Comparison of ENCODE assay signal across 1 cellular context in the genomic region with DNA sequence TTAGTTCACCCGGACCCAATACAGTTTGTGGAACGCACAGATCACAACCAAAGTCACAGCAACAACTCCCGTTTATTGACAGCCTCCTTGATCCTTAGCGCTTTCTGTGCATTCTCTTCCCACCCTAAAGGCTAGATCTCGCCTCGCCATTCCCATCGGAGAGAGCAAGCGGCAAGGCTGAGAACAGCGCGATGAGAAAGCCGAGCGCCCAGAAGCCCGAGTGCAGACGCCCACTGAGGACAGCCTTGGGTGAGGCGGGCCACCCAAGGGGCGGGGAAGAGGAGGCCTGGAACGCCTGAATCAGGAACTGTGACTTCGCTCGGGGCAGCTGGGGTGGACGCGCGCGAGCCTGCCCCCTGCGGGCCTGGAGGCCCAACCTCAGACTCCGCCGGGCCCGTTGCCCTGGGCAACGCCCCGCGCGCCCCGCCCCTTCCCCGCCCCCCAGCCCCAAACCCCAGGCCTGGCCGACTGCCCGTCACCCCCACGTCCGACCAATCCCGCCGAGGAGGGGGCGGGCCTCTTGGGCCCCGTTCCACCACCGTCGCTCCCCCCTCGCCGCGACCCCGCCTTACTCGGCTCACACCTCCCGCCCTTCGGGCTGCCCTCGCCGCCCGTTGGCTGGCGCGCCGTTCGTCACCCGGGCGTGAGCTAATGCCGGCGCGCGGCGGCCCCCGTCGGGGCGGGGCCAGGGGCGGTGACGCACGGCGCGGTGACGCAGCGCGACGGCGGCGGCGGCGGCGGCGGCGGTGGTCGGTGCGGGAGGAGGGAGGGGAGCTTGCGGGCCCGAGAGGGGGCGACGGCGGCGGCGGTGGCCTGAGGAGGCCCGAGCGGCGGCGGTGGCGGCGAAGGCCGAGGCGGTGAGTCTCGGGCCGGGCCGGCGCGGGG.
TF ChIP-seq lines count a peak whose summit lies in the region.

A gene with protein sequence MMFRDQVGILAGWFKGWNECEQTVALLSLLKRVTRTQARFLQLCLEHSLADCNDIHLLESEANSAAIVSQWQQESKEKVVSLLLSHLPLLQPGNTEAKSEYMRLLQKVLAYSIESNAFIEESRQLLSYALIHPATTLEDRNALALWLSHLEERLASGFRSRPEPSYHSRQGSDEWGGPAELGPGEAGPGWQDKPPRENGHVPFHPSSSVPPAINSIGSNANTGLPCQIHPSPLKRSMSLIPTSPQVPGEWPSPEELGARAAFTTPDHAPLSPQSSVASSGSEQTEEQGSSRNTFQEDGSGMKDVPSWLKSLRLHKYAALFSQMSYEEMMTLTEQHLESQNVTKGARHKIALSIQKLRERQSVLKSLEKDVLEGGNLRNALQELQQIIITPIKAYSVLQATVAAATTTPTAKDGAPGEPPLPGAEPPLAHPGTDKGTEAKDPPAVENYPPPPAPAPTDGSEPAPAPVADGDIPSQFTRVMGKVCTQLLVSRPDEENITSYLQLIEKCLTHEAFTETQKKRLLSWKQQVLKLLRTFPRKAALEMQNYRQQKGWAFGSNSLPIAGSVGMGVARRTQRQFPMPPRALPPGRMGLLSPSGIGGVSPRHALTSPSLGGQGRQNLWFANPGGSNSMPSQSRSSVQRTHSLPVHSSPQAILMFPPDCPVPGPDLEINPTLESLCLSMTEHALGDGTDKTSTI (plus strand): TSS at position 702 of the 885 bp plus-strand sequence. CDS start 14,473 bp downstream, outside the sequence.

TF ChIP-seq in HepG2, 621 proteins besides CTCF, POLR2A, EP300 and RAD21 (continued from another document and continues in another):
- TF ChIP-seq, protein P1, sequence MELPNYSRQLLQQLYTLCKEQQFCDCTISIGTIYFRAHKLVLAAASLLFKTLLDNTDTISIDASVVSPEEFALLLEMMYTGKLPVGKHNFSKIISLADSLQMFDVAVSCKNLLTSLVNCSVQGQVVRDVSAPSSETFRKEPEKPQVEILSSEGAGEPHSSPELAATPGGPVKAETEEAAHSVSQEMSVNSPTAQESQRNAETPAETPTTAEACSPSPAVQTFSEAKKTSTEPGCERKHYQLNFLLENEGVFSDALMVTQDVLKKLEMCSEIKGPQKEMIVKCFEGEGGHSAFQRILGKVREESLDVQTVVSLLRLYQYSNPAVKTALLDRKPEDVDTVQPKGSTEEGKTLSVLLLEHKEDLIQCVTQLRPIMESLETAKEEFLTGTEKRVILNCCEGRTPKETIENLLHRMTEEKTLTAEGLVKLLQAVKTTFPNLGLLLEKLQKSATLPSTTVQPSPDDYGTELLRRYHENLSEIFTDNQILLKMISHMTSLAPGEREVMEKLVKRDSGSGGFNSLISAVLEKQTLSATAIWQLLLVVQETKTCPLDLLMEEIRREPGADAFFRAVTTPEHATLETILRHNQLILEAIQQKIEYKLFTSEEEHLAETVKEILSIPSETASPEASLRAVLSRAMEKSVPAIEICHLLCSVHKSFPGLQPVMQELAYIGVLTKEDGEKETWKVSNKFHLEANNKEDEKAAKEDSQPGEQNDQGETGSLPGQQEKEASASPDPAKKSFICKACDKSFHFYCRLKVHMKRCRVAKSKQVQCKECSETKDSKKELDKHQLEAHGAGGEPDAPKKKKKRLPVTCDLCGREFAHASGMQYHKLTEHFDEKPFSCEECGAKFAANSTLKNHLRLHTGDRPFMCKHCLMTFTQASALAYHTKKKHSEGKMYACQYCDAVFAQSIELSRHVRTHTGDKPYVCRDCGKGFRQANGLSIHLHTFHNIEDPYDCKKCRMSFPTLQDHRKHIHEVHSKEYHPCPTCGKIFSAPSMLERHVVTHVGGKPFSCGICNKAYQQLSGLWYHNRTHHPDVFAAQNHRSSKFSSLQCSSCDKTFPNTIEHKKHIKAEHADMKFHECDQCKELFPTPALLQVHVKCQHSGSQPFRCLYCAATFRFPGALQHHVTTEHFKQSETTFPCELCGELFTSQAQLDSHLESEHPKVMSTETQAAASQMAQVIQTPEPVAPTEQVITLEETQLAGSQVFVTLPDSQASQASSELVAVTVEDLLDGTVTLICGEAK (IDR thresholded peaks at IDR 0.05): no peak
- TF ChIP-seq, protein P1 (CRISPR knock-in tag; IDR thresholded peaks at IDR 0.05): peak; percentile 70; the same call in 1 of the 2 replicates
- TF ChIP-seq, protein P2, sequence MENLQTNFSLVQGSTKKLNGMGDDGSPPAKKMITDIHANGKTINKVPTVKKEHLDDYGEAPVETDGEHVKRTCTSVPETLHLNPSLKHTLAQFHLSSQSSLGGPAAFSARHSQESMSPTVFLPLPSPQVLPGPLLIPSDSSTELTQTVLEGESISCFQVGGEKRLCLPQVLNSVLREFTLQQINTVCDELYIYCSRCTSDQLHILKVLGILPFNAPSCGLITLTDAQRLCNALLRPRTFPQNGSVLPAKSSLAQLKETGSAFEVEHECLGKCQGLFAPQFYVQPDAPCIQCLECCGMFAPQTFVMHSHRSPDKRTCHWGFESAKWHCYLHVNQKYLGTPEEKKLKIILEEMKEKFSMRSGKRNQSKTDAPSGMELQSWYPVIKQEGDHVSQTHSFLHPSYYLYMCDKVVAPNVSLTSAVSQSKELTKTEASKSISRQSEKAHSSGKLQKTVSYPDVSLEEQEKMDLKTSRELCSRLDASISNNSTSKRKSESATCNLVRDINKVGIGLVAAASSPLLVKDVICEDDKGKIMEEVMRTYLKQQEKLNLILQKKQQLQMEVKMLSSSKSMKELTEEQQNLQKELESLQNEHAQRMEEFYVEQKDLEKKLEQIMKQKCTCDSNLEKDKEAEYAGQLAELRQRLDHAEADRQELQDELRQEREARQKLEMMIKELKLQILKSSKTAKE (CRISPR knock-in tag; IDR thresholded peaks at IDR 0.05; ENCODE audit: borderline replicate concordance): no peak
- peak; percentile 87 for TF ChIP-seq KDM2A (CRISPR knock-in tag; IDR thresholded peaks at IDR 0.05; ENCODE audit: borderline replicate concordance, low read depth)
- TF ChIP-seq KAT2B (IDR thresholded peaks at IDR 0.05; ENCODE audit: borderline replicate concordance, low read depth, low read length): no peak
- no peak for TF ChIP-seq NCOA1 (CRISPR knock-in tag; IDR thresholded peaks at IDR 0.05)
- TF ChIP-seq KLF15 (CRISPR knock-in tag; IDR thresholded peaks at IDR 0.05; ENCODE audit: borderline replicate concordance): no peak
- no peak for TF ChIP-seq NCOA2 (CRISPR knock-in tag; IDR thresholded peaks at IDR 0.05)
- TF ChIP-seq ZNF331 (CRISPR knock-in tag; IDR thresholded peaks at IDR 0.05): peak; percentile 71; the same call in 1 of the 2 replicates
- no peak for TF ChIP-seq NKX3-1 (CRISPR knock-in tag; IDR thresholded peaks at IDR 0.05)
- TF ChIP-seq MAF1 (CRISPR knock-in tag; IDR thresholded peaks at IDR 0.05; ENCODE audit: borderline replicate concordance): no peak; the same call in 1 of the 2 replicates
- no peak for TF ChIP-seq PCBP1 (IDR thresholded peaks at IDR 0.05; ENCODE audit: borderline replicate concordance, low read depth, low read length)
- TF ChIP-seq, protein P3, sequence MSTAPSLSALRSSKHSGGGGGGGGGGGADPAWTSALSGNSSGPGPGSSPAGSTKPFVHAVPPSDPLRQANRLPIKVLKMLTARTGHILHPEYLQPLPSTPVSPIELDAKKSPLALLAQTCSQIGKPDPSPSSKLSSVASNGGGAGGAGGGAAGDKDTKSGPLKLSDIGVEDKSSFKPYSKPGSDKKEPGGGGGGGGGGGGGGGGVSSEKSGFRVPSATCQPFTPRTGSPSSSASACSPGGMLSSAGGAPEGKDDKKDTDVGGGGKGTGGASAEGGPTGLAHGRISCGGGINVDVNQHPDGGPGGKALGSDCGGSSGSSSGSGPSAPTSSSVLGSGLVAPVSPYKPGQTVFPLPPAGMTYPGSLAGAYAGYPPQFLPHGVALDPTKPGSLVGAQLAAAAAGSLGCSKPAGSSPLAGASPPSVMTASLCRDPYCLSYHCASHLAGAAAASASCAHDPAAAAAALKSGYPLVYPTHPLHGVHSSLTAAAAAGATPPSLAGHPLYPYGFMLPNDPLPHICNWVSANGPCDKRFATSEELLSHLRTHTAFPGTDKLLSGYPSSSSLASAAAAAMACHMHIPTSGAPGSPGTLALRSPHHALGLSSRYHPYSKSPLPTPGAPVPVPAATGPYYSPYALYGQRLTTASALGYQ (CRISPR knock-in tag; IDR thresholded peaks at IDR 0.05): no peak
- no peak for TF ChIP-seq ZNF510 (CRISPR knock-in tag; IDR thresholded peaks at IDR 0.05; ENCODE audit: low read depth)
- TF ChIP-seq HDAC1 (CRISPR knock-in tag; IDR thresholded peaks at IDR 0.05): peak; percentile 85
- 0 out of 2 replicates have a peak, but pooled peaks have one; percentile 51 for TF ChIP-seq AHR (CRISPR knock-in tag; IDR thresholded peaks at IDR 0.05)
- no peak for TF ChIP-seq STAT5B (CRISPR knock-in tag; IDR thresholded peaks at IDR 0.05)
- TF ChIP-seq GFI1 (CRISPR knock-in tag; IDR thresholded peaks at IDR 0.05; ENCODE audit: borderline replicate concordance): no peak
- 0 out of 2 replicates have a peak, but pooled peaks have one; percentile 38 for TF ChIP-seq RBAK (CRISPR knock-in tag; IDR thresholded peaks at IDR 0.05)
- no peak for TF ChIP-seq RARG (CRISPR knock-in tag; IDR thresholded peaks at IDR 0.05; ENCODE audit: low read depth)
- no peak for TF ChIP-seq ZNF101 (CRISPR knock-in tag; IDR thresholded peaks at IDR 0.05; ENCODE audit: borderline replicate concordance, low read depth)
- TF ChIP-seq ZNF136 (CRISPR knock-in tag; IDR thresholded peaks at IDR 0.05; ENCODE audit: low read depth): no peak
- TF ChIP-seq YEATS4 (CRISPR knock-in tag; IDR thresholded peaks at IDR 0.05; ENCODE audit: borderline replicate concordance): peak; percentile 70
- TF ChIP-seq, protein P4, sequence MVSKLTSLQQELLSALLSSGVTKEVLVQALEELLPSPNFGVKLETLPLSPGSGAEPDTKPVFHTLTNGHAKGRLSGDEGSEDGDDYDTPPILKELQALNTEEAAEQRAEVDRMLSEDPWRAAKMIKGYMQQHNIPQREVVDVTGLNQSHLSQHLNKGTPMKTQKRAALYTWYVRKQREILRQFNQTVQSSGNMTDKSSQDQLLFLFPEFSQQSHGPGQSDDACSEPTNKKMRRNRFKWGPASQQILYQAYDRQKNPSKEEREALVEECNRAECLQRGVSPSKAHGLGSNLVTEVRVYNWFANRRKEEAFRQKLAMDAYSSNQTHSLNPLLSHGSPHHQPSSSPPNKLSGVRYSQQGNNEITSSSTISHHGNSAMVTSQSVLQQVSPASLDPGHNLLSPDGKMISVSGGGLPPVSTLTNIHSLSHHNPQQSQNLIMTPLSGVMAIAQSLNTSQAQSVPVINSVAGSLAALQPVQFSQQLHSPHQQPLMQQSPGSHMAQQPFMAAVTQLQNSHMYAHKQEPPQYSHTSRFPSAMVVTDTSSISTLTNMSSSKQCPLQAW (CRISPR knock-in tag; IDR thresholded peaks at IDR 0.05): peak; percentile 91
- no peak for TF ChIP-seq ZFP82 (CRISPR knock-in tag; IDR thresholded peaks at IDR 0.05; ENCODE audit: borderline replicate concordance)
- no peak for TF ChIP-seq SP1 (IDR thresholded peaks at IDR 0.05)
- peak; percentile 84 for TF ChIP-seq SP1 (CRISPR knock-in tag; IDR thresholded peaks at IDR 0.05)
- peak; percentile 87 for TF ChIP-seq NFYB (CRISPR knock-in tag; IDR thresholded peaks at IDR 0.05)
- TF ChIP-seq ZNF124 (CRISPR knock-in tag; IDR thresholded peaks at IDR 0.05): peak; percentile 86
- no peak for TF ChIP-seq HNF4G (IDR thresholded peaks at IDR 0.05; ENCODE audit: borderline replicate concordance, low read depth, low read length)
- TF ChIP-seq HNF4G (CRISPR knock-in tag; IDR thresholded peaks at IDR 0.05; ENCODE audit: borderline replicate concordance, low read depth): peak; percentile 68; the same call in 1 of the 2 replicates
- TF ChIP-seq ZNF878 (CRISPR knock-in tag; IDR thresholded peaks at IDR 0.05): no peak
- TF ChIP-seq HOXA5 (CRISPR knock-in tag; IDR thresholded peaks at IDR 0.05): 0 out of 2 replicates have a peak, but pooled peaks have one; percentile 27
- no peak for TF ChIP-seq CEBPG (CRISPR knock-in tag; IDR thresholded peaks at IDR 0.05)
- TF ChIP-seq TGIF2 (CRISPR knock-in tag; IDR thresholded peaks at IDR 0.05): peak; percentile 80; the same call in 1 of the 2 replicates
- TF ChIP-seq ZNF143 (CRISPR knock-in tag; IDR thresholded peaks at IDR 0.05): no peak
- no peak for TF ChIP-seq TAF15 (IDR thresholded peaks at IDR 0.05; ENCODE audit: low read depth, low read length, poor library complexity, severe bottlenecking)
- TF ChIP-seq, protein P5, sequence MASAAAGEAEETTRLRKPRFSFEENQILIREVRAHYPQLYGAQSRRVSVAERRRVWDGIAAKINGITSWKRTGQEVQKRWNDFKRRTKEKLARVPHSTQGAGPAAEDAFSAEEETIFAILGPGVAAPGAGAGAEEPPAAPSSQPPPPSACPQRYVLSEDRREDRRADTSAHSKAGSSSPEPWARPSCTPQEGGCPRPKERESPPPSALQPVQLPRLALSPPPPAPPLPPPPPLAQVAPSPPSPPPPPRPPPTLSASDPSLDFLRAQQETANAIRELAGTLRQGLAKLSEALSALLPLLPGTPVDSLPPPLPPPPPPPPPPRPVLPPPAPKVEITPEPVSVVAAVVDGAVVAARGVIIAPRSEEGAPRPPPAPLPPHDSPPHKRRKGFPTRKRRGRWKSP (CRISPR knock-in tag; IDR thresholded peaks at IDR 0.05): no peak
- TF ChIP-seq, protein P6, sequence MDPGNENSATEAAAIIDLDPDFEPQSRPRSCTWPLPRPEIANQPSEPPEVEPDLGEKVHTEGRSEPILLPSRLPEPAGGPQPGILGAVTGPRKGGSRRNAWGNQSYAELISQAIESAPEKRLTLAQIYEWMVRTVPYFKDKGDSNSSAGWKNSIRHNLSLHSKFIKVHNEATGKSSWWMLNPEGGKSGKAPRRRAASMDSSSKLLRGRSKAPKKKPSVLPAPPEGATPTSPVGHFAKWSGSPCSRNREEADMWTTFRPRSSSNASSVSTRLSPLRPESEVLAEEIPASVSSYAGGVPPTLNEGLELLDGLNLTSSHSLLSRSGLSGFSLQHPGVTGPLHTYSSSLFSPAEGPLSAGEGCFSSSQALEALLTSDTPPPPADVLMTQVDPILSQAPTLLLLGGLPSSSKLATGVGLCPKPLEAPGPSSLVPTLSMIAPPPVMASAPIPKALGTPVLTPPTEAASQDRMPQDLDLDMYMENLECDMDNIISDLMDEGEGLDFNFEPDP (CRISPR knock-in tag; conservative IDR thresholded peaks at IDR 0.05): no peak
